Comparison of ENCODE assay signal across 24 cellular contexts in the genomic region with DNA sequence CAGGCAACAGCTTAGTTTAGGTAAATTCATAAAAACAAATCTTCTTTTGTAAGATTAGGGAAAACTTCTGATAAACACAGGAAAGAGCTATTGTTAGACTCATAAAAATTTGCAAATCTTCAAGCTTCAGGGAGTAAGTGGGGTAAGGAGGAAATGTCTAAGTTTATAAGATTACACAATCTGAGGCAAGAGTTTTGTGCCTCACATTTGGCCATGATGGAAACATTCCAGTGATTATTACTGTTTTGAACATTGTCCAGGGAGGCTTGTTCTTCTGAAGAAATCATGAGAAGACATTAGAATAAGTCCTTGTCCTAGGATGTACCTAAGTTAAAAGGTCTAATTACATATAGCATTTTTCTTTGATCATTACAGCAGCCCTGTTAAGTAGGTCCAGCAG.
DNase-seq lines count a peak whose midpoint lies in the region; ATAC-seq, FAIRE-seq and TF ChIP-seq lines count a peak whose summit lies in the region.
"Had no signal": no experiment of that assay in that cellular context is flagged by ENCODE, and none has a peak within 500 bp of the region (broad histone marks: within the 10 kb centered on the region; RNA-seq: fewer than 3 reads in every experiment).

No MANE protein-coding gene starts in this region.

- TF ChIP-seq CTCF in astrocyte (IDR thresholded peaks at IDR 0.05; ENCODE audit: insufficient read depth, low read depth, low read length) (no peak), foreskin fibroblast (IDR thresholded peaks at IDR 0.05; ENCODE audit: low read depth, low read length) (no peak)

- peak; percentile 72 for FAIRE-seq in astrocyte (lab: Jason Lieb, UNC)
- FAIRE-seq: GM12891 had no signal

- H3K27ac ChIP-seq in astrocyte (ENCODE audit: low read depth, low read length), result no peak overlapping the region
- H3K27ac ChIP-seq in subcutaneous abdominal adipose tissue (ENCODE audit: low read depth, low read length), result peak overlapping the region; percentile 75
- H3K27ac ChIP-seq: right lobe of liver had no signal

- peak; percentile 8 for DNase-seq in GM03348 (ENCODE audit: low spot score)
- DNase-seq in astrocyte (ENCODE audit: low read depth), result peak; percentile 36
- DNase-seq in foreskin fibroblast, result peak; percentile 24 to 68
- no peak for DNase-seq in NCI-H526 treated with DMSO at 0.1 percent for 48 hours (lab: John Stamatoyannopoulos, UW)
- no peak for DNase-seq in KG1 (lab: John Stamatoyannopoulos, UW)
- DNase-seq: activated CD4-positive, alpha-beta memory T cell treated with anti-CD3 and anti-CD28 coated beads for 36 hours; activated naive CD4-positive, alpha-beta T cell treated with anti-CD3 and anti-CD28 coated beads, Interleukin-2, amount 10 ng/mL, durations not matched to agents 7 days and 5 days; C1 segment of cervical spinal cord; DMS 273 treated with DMSO at 0.1 percent for 48 hours; GDM1; Karpas-422; left cardiac atrium; NCI-H1105; NCI-H524 treated with DMSO at 0.1 percent for 48 hours; right lobe of liver; SIG-M5; stimulated activated CD4-positive, alpha-beta T cell treated with anti-CD3 and anti-CD28 coated beads, Interleukin-1b, Interleukin-23, amount 100 ng/mL, for 48 hours; T-helper 2 cell had no signal

- H3K9me3 ChIP-seq in astrocyte (ENCODE audit: insufficient read depth, low read depth, low read length), result no peaks in the 10 kb centered on the region
- no peaks in the 10 kb centered on the region for H3K9me3 ChIP-seq in subcutaneous abdominal adipose tissue (ENCODE audit: control insufficient read depth in 5 of 5, low read length in 5 of 5)
- H3K9me3 ChIP-seq: breast epithelium, right lobe of liver had no signal

- H3K4me3 Mint-ChIP-seq in astrocyte (ENCODE audit: unreplicated experiment), result no peak overlapping the region
- H3K4me3 Mint-ChIP-seq: activated CD4-positive, alpha-beta memory T cell treated with anti-CD3 and anti-CD28 coated beads for 36 hours; activated naive CD4-positive, alpha-beta T cell treated with anti-CD3 and anti-CD28 coated beads, Interleukin-2, amount 10 ng/mL, durations not matched to agents 7 days and 5 days; stimulated activated naive CD8-positive, alpha-beta T cell treated with anti-CD3 and anti-CD28 coated beads, Interleukin-15, Interleukin-2, amounts not matched to agents 100 ng/mL and 50 ng/mL, for 24 hours had no signal

- H3K4me1 Mint-ChIP-seq in astrocyte (ENCODE audit: low read depth, unreplicated experiment), result no peaks in the 10 kb centered on the region

- peaks cover 1% of the 10 kb centered on the region for H3K27me3 Mint-ChIP-seq in astrocyte (ENCODE audit: low read depth, unreplicated experiment)
- H3K27me3 Mint-ChIP-seq: activated naive CD4-positive, alpha-beta T cell treated with anti-CD3 and anti-CD28 coated beads, Interleukin-2, amount 10 ng/mL, durations not matched to agents 7 days and 5 days; stimulated activated naive CD8-positive, alpha-beta T cell treated with anti-CD3 and anti-CD28 coated beads, Interleukin-15, Interleukin-2, amounts not matched to agents 100 ng/mL and 50 ng/mL, for 24 hours had no signal

- no peak overlapping the region for H3K9ac ChIP-seq in astrocyte (ENCODE audit: low read length)
- no peak overlapping the region for H3K9ac ChIP-seq in subcutaneous abdominal adipose tissue (ENCODE audit: low read length in 5 of 5)

- H3K27me3 ChIP-seq in astrocyte (ENCODE audit: insufficient read depth, low read length) (no peaks in the 10 kb centered on the region), subcutaneous abdominal adipose tissue (ENCODE audit: control insufficient read depth in 5 of 5, insufficient read depth in 4 of 5, low read length in 5 of 5) (peaks cover 0 to 9% (median 0%) of the 10 kb centered on the region in 5 donors)
- H3K27me3 ChIP-seq: right lobe of liver had no signal

- no peaks in the 10 kb centered on the region for H3K36me3 ChIP-seq in astrocyte (ENCODE audit: insufficient read depth, low read length)
- H3K36me3 ChIP-seq in subcutaneous abdominal adipose tissue (ENCODE audit: control insufficient read depth in 5 of 5, insufficient read depth in 5 of 5, low read length in 5 of 5), result no peaks in the 10 kb centered on the region
- H3K36me3 ChIP-seq: breast epithelium, right lobe of liver had no signal

- no peaks in the 10 kb centered on the region for H3K79me2 ChIP-seq in astrocyte (ENCODE audit: insufficient read depth, low read length)

- no peaks in the 10 kb centered on the region for H3K36me3 Mint-ChIP-seq in astrocyte (ENCODE audit: low read depth, unreplicated experiment)
- H3K36me3 Mint-ChIP-seq: activated CD4-positive, alpha-beta memory T cell treated with anti-CD3 and anti-CD28 coated beads for 36 hours; activated naive CD4-positive, alpha-beta T cell treated with anti-CD3 and anti-CD28 coated beads, Interleukin-2, amount 10 ng/mL, durations not matched to agents 7 days and 5 days had no signal

- H3K27ac Mint-ChIP-seq in astrocyte (ENCODE audit: unreplicated experiment), result no peak overlapping the region
- H3K27ac Mint-ChIP-seq: activated CD4-positive, alpha-beta memory T cell treated with anti-CD3 and anti-CD28 coated beads for 36 hours; activated naive CD4-positive, alpha-beta T cell treated with anti-CD3 and anti-CD28 coated beads, Interleukin-2, amount 10 ng/mL, durations not matched to agents 7 days and 5 days; stimulated activated naive CD8-positive, alpha-beta T cell treated with anti-CD3 and anti-CD28 coated beads, Interleukin-15, Interleukin-2, amounts not matched to agents 100 ng/mL and 50 ng/mL, for 24 hours had no signal

- no peak overlapping the region for H3K4me3 ChIP-seq in astrocyte (ENCODE audit: insufficient read depth, low read depth, low read length)
- H3K4me3 ChIP-seq in foreskin fibroblast (ENCODE audit: low read depth in 1 of 2, low read length in 2 of 2), result no peak overlapping the region
- no peak overlapping the region for H3K4me3 ChIP-seq in subcutaneous abdominal adipose tissue (ENCODE audit: low read depth in 1 of 5, low read length in 5 of 5)
- H3K4me3 ChIP-seq: breast epithelium, right lobe of liver had no signal

- no peak for ATAC-seq in HG03432 (IDR thresholded peaks at IDR 0.05; ENCODE audit: unreplicated experiment)
- ATAC-seq: esophagus mucosa, right lobe of liver had no signal

- H3K4me1 ChIP-seq in astrocyte (ENCODE audit: insufficient read depth, low read length) (no peaks in the 10 kb centered on the region), subcutaneous abdominal adipose tissue (ENCODE audit: control insufficient read depth in 5 of 5, insufficient read depth in 5 of 5, low read length in 5 of 5) (peaks cover 0 to 47% (median 11%) of the 10 kb centered on the region in 5 donors)
- H3K4me1 ChIP-seq: breast epithelium, right lobe of liver had no signal

- no peak overlapping the region for H3K4me2 ChIP-seq in astrocyte (ENCODE audit: low read length)

- H3K9me3 Mint-ChIP-seq in astrocyte (ENCODE audit: unreplicated experiment), result no peaks in the 10 kb centered on the region
- H3K9me3 Mint-ChIP-seq: activated CD4-positive, alpha-beta memory T cell treated with anti-CD3 and anti-CD28 coated beads for 36 hours; activated naive CD4-positive, alpha-beta T cell treated with anti-CD3 and anti-CD28 coated beads, Interleukin-2, amount 10 ng/mL, durations not matched to agents 7 days and 5 days; stimulated activated naive CD8-positive, alpha-beta T cell treated with anti-CD3 and anti-CD28 coated beads, Interleukin-15, Interleukin-2, amounts not matched to agents 100 ng/mL and 50 ng/mL, for 24 hours had no signal

- no peak overlapping the region for H2AFZ ChIP-seq in astrocyte (ENCODE audit: low read depth, low read length)

- no peaks in the 10 kb centered on the region for H4K20me1 ChIP-seq in astrocyte (ENCODE audit: insufficient read depth, low read length)

Comparison
In these comparisons a context has a peak if more than half of its experiments do, and no peak if none do; other contexts are left out.
1. DNase-seq: peak in GM03348 (single experiment), astrocyte (single experiment) and foreskin fibroblast (2 of 2); none in NCI-H526 treated with DMSO at 0.1 percent for 48 hours (single experiment) and KG1 (single experiment).